Comparison of ENCODE assay signal across 1 cellular context in genomic region chr3:100023150-100023549, GRCh38.
TF ChIP-seq lines count a peak whose summit lies in the region.

No MANE protein-coding gene starts in this region.

TF ChIP-seq in SK-N-SH, 30 proteins besides CTCF, POLR2A, EP300 and RAD21 (continued from another document):
- TF ChIP-seq MXI1 (IDR thresholded peaks at IDR 0.05; ENCODE audit: low read depth, low read length), result no peak
- TF ChIP-seq USF2 (IDR thresholded peaks at IDR 0.05; ENCODE audit: borderline replicate concordance, low read depth, low read length), result no peak
